Comparison of ENCODE assay signal across 15 cellular contexts in genomic region chr1:34784751-34785221, GRCh38. TPM values are rescaled to one million over a fixed set of nuclear protein-coding genes. Genes with fewer than 3 reads are reported as not detected.
"Had no signal": no experiment of that assay in that cellular context is flagged by ENCODE, and none has a peak within 500 bp of the region (broad histone marks: within the 10 kb centered on the region; RNA-seq: fewer than 3 reads in every experiment).

No MANE protein-coding gene starts in this region.

- H3K27me3 ChIP-seq: body of pancreas had no signal

- ATAC-seq: body of pancreas; effector memory CD8-positive, alpha-beta T cell; stimulated activated memory B cell treated with anti-CD40 and anti-IgM and Interleukin-4, amounts not matched to agents 10 μg/mL and 1 μg/mL and 100 μg/mL, for 72 hours had no signal

- H3K4me3 ChIP-seq: body of pancreas, right atrium auricular region, smooth muscle cell, tibial artery had no signal

- H3K27ac ChIP-seq: body of pancreas, neutrophil, right atrium auricular region, tibial artery had no signal

- H3K9me3 ChIP-seq: body of pancreas, neutrophil, right atrium auricular region, tibial artery had no signal

- DNase-seq: activated CD4-positive, alpha-beta T cell treated with anti-CD3 and anti-CD28 coated beads, Interleukin-2, amount 50 U/mL, for 1 hour; activated effector memory CD4-positive, alpha-beta T cell treated with Interleukin-2 at 50 U/mL for 16 hours; activated T-cell treated with anti-CD3 and anti-CD28 coated beads, Interleukin-2, amount 50 U/mL, for 1 hour; body of pancreas; effector memory CD8-positive, alpha-beta T cell; erythroblast; hippocampal formation; naive B cell; posterior cingulate gyrus; T-helper 2 cell had no signal

- H3K36me3 ChIP-seq: neutrophil, right atrium auricular region, tibial artery had no signal

RNA-seq across cellular contexts. Expression of gene GJA4, which starts 8.0 kb away (rescaled TPM):
- total RNA-seq: smooth muscle cell had no signal

RNA-seq across cellular contexts. Expression of gene GJB4, which starts 25.2 kb away (rescaled TPM):
- total RNA-seq: body of pancreas, right atrium auricular region had no signal

RNA-seq across cellular contexts. Expression of gene GJB5, which starts 29.9 kb away (rescaled TPM):
- total RNA-seq: body of pancreas, right atrium auricular region had no signal
